In genomic region chr2:102615620-102616436, GRCh38 we compare ENCODE assay signal across 8 cellular contexts. TPM values are rescaled to one million over a fixed set of nuclear protein-coding genes. Genes with fewer than 3 reads are reported as not detected.
DNase-seq lines count a peak whose midpoint lies in the region; ATAC-seq and TF ChIP-seq lines count a peak whose summit lies in the region.

No MANE protein-coding gene starts in this region.

- peak; percentile 87 for ATAC-seq in sciatic nerve
- ATAC-seq in GM21447 (IDR thresholded peaks at IDR 0.05; ENCODE audit: unreplicated experiment): no peak

- H4K20me1 ChIP-seq in OCI-LY3 (ENCODE audit: insufficient read depth, low read length): no peaks in the 10 kb centered on the region

- intact Hi-C loops in left ventricle myocardium inferior (cut with micrococcal nuclease) (no loop called here), sciatic nerve (cut with DNase I) (no loop called here)

- DNase-seq in G401 (ENCODE audit: low spot score) (peak; percentile 22), GM20000 (ENCODE audit: low spot score) (peak; percentile 84), HK-2 (ENCODE audit: unreplicated experiment) (peak; percentile 48), left ventricle myocardium inferior (peak; percentile 35), sciatic nerve (ENCODE audit: low spot score) (peak; percentile 64)
- peak; percentile 47 for DNase-seq in activated naive CD8-positive, alpha-beta T cell treated with anti-CD3 and anti-CD28 coated beads for 36 hours

- no peaks in the 10 kb centered on the region for H3K36me3 Mint-ChIP-seq in activated naive CD8-positive, alpha-beta T cell treated with anti-CD3 and anti-CD28 coated beads for 36 hours

- no peak overlapping the region for H3K27ac Mint-ChIP-seq in activated naive CD8-positive, alpha-beta T cell treated with anti-CD3 and anti-CD28 coated beads for 36 hours

- H2AFZ ChIP-seq in OCI-LY3 (ENCODE audit: low read depth, low read length): no peak overlapping the region

- no peak overlapping the region for H3K4me3 ChIP-seq in OCI-LY3 (ENCODE audit: low read length)
- H3K4me3 ChIP-seq in left ventricle myocardium inferior: no peak overlapping the region

- no peak overlapping the region for H3K9ac ChIP-seq in OCI-LY3 (ENCODE audit: low read length)

- H3K36me3 ChIP-seq in OCI-LY3 (replicated peaks; ENCODE audit: low read depth, low read length) (no peaks in the 10 kb centered on the region), left ventricle myocardium inferior (no peaks in the 10 kb centered on the region)

- H3K4me3 Mint-ChIP-seq in activated naive CD8-positive, alpha-beta T cell treated with anti-CD3 and anti-CD28 coated beads for 36 hours: no peak overlapping the region

- H3K27me3 ChIP-seq in OCI-LY3 (ENCODE audit: low read depth, low read length) (0 out of 2 replicates have a peak, but pooled peaks cover 3% of the 10 kb centered on the region), left ventricle myocardium inferior (ENCODE audit: low read depth) (peaks cover 99% of the 10 kb centered on the region)

- peaks cover 53% of the 10 kb centered on the region for H3K27me3 Mint-ChIP-seq in activated naive CD8-positive, alpha-beta T cell treated with anti-CD3 and anti-CD28 coated beads for 36 hours

- H3K4me1 Mint-ChIP-seq in activated naive CD8-positive, alpha-beta T cell treated with anti-CD3 and anti-CD28 coated beads for 36 hours: peaks cover 13% of the 10 kb centered on the region

- H3K4me2 ChIP-seq in OCI-LY3 (ENCODE audit: low read length): no peak overlapping the region

- H3K9me3 ChIP-seq in OCI-LY3 (ENCODE audit: insufficient read depth, low read length) (no peaks in the 10 kb centered on the region), left ventricle myocardium inferior (replicated peaks) (no peaks in the 10 kb centered on the region)

- no peaks in the 10 kb centered on the region for H3K9me3 Mint-ChIP-seq in activated naive CD8-positive, alpha-beta T cell treated with anti-CD3 and anti-CD28 coated beads for 36 hours

- peak; percentile 79 for TF ChIP-seq CTCF in GM20000 (IDR thresholded peaks at IDR 0.05; ENCODE audit: extremely low read depth, missing control alignments)
- TF ChIP-seq CTCF in OCI-LY3 (IDR thresholded peaks at IDR 0.05; ENCODE audit: low read depth, low read length): peak; percentile 93
- peak; percentile 82 for TF ChIP-seq CTCF in left ventricle myocardium inferior (IDR thresholded peaks at IDR 0.05; ENCODE audit: borderline replicate concordance)

- no peak overlapping the region for H3K27ac ChIP-seq in OCI-LY3 (ENCODE audit: low read length)
- H3K27ac ChIP-seq in left ventricle myocardium inferior (replicated peaks): no peak overlapping the region

- H3K4me1 ChIP-seq in OCI-LY3 (ENCODE audit: low read length): peaks cover 23% of the 10 kb centered on the region
- H3K4me1 ChIP-seq in left ventricle myocardium inferior: peaks cover 17% of the 10 kb centered on the region

- in situ Hi-C loops in G401 (cut with HindIII; ENCODE audit: low sequenced_read_pairs): no loop called here

- H3K79me2 ChIP-seq in OCI-LY3 (ENCODE audit: low read length): no peaks in the 10 kb centered on the region

RNA-seq across cellular contexts. Expression of gene SLC9A2, which starts 3.5 kb away (rescaled TPM):
- not detected in 2 replicates for total RNA-seq in G401 (2014; rRNA removed; shearing (Covaris generic))
- under 1 TPM in 1 of 2 experiments, not detected in 1; 0.04 TPM for total RNA-seq in activated naive CD8-positive, alpha-beta T cell treated with anti-CD3 and anti-CD28 coated beads for 36 hours
- total RNA-seq in left ventricle myocardium inferior (0.25 TPM), sciatic nerve (not detected)

Comparison
In these comparisons a context has a peak if more than half of its experiments do, and no peak if none do; other contexts are left out.
1. DNase-seq: peak in every context shown above with its lines; median percentile 84 in GM20000; 64 in sciatic nerve; 48 in HK-2; 47 in activated naive CD8-positive, alpha-beta T cell treated with anti-CD3 and anti-CD28 coated beads for 36 hours; 35 in left ventricle myocardium inferior; 22 in G401.